In genomic region chr2:119759451-119760236, GRCh38 we compare ENCODE assay signal across 8 cellular contexts. TPM values are rescaled to one million over a fixed set of nuclear protein-coding genes. Genes with fewer than 3 reads are reported as not detected.
A peak's percentile ranks its signal among the peaks of the same experiment; 100 is the strongest.
DNase-seq lines count a peak whose midpoint lies in the region; ATAC-seq and TF ChIP-seq lines count a peak whose summit lies in the region.

PTPN4 (plus strand) TSS chr2:119759922; CDS start chr2:119809854, 49,932 bp downstream.

- DNase-seq in AG20443 (ENCODE audit: low spot score) (peak; percentile 97), NCI-H510A (lab: John Stamatoyannopoulos, UW) (peak; percentile 97), cerebellum (ENCODE audit: low spot score) (peak; percentile 94), islet precursor cell (peak; percentile 100)
- peak; percentile 94 for DNase-seq in activated CD4-positive, alpha-beta T cell treated with anti-CD3 and anti-CD28 coated beads for 1 hour
- peak; percentile 84 to 91 (median 91) for DNase-seq in stimulated activated CD4-positive, alpha-beta T cell treated with anti-CD3 and anti-CD28 coated beads, Interleukin-12 subunit alpha, Interleukin-12 subunit beta, amount 100 ng/mL, for 48 hours (ENCODE audit: low read depth in 2 of 3, low spot score in 1 of 3)

- ATAC-seq in HG03432 (IDR thresholded peaks at IDR 0.05; ENCODE audit: unreplicated experiment): peak; percentile 95

- peak; percentile 77 for TF ChIP-seq POLR2A in GM19099 (IDR thresholded peaks at IDR 0.05; ENCODE audit: extremely low read depth, insufficient read length, low read depth)

RNA-seq across cellular contexts. Expression of gene PTPN4, which starts in this region (rescaled TPM):
- total RNA-seq in cerebellum: 78.5 TPM

Comparison
In these comparisons a context has a peak if more than half of its experiments do, and no peak if none do; other contexts are left out.
1. Peak in every context shown above with its lines: DNase-seq and ATAC-seq.